In the genomic region with DNA sequence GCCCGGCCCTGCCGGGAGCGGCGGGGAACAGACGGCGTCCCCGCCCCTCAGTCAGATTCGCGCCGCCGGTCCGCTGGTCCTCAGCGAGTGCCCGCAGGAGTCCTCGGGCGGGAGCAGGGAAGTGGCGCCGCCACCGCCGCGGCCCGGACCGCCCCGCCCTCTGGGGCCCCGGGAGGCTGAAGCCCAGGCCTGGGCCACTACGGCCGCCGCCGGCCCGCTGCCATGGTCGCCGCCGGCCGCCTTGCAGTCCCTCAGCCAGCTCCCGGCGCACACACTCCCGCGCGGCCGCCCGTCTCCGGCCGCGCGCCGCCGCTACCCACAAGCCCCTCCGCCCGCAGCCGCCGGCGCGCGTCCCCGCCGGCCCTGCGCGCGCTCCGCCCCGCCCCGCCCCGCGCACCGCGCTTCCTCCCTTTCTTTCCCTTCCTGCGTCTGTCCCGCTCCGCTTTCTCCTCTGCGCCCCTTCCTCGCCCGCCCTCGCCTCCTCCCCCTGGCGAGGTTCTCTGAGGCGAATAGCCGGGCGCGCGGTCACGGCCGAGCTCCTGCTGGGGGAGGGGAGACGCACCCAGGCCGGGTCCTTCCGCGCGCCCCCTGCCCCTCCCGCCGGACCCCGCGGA, we compare ENCODE assay signal across 1 cellular context.
TF ChIP-seq lines count a peak whose summit lies in the region.

Gene ROCK2 (minus strand): TSS at position 295 of the 614 bp plus-strand sequence. CDS start 500 bp downstream, outside the sequence.

TF ChIP-seq in HEK293, 187 proteins besides CTCF, POLR2A, EP300 and RAD21 (continued from another document):
- peak; percentile 72 for TF ChIP-seq PATZ1 (tag by site-specific recombination; IDR thresholded peaks at IDR 0.05)
- TF ChIP-seq ZNF266 (tag by site-specific recombination; IDR thresholded peaks at IDR 0.05; ENCODE audit: low read depth), result no peak
- TF ChIP-seq ZNF26 (tag by site-specific recombination; IDR thresholded peaks at IDR 0.05), result no peak
- TF ChIP-seq SCRT1 (tag by site-specific recombination; IDR thresholded peaks at IDR 0.05; ENCODE audit: borderline replicate concordance), result no peak
